17 cellular contexts compared by ENCODE assay signal in the genomic region with DNA sequence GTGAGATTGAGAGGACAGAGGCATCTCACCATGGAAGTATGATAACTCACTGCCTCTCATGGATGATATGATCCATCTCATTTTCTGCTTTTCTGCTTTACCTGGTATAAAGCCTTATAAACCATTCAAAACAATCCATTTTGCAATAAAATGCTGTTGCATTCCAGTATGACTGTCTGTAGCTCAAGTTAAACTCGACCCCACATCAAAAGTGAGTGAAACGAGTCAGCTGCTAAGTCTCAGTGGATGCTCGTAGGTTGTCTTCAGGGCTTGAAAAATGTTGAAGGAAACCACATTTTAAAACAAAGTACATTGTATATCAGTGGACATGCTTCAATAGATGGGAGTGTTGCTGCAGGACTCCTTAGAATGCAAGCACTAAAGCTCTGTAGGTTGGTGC.
"Had no signal": no experiment of that assay in that cellular context is flagged by ENCODE, and none has a peak within 500 bp of the region (broad histone marks: within the 10 kb centered on the region; RNA-seq: fewer than 3 reads in every experiment).

No MANE protein-coding gene starts in this region.

- H3K4me1 ChIP-seq: colonic mucosa, right atrium auricular region, testis, upper lobe of right lung had no signal

- H3K27ac Mint-ChIP-seq: activated CD4-positive, alpha-beta T cell treated with anti-CD3 and anti-CD28 coated beads for 36 hours; activated CD8-positive, alpha-beta T cell treated with anti-CD3 and anti-CD28 coated beads for 36 hours; activated T-cell treated with anti-CD3 and anti-CD28 coated beads, Interleukin-2, amount 50 U/mL, for 72 hours; naive B cell had no signal

- H3K27ac ChIP-seq: cardiac muscle cell, colonic mucosa, right atrium auricular region, testis, upper lobe of right lung had no signal

- H3K4me3 ChIP-seq: cardiac muscle cell, colonic mucosa, right atrium auricular region, testis, upper lobe of right lung had no signal

- H3K36me3 ChIP-seq: cardiac muscle cell, colonic mucosa, right atrium auricular region, upper lobe of right lung had no signal

- H3K9me3 ChIP-seq: colonic mucosa, right atrium auricular region, testis, upper lobe of right lung had no signal

- DNase-seq: activated CD4-positive, alpha-beta T cell treated with anti-CD3 and anti-CD28 coated beads for 36 hours; activated CD8-positive, alpha-beta memory T cell treated with anti-CD3 and anti-CD28 coated beads, Interleukin-2, amount 50 U/mL, for 4 hours; activated CD8-positive, alpha-beta T cell treated with anti-CD3 and anti-CD28 coated beads for 36 hours; activated gamma-delta T cell treated with Interleukin-2 at 50 U/mL for 16 hours; activated T-cell treated with anti-CD3 and anti-CD28 coated beads, Interleukin-2, amount 50 U/mL, for 72 hours; colonic mucosa; hypothalamus; midbrain; naive B cell; stimulated activated CD4-positive, alpha-beta T cell treated with anti-CD3 and anti-CD28 coated beads, Interleukin-12 subunit alpha, Interleukin-12 subunit beta, amount 100 ng/mL, for 4 hours; stimulated activated CD4-positive, alpha-beta T cell treated with anti-CD3 and anti-CD28 coated beads, Interleukin-4, amount 100 ng/mL, for 1 hour; stimulated activated CD8-positive, alpha-beta memory T cell treated with anti-CD3 and anti-CD28 coated beads, Interleukin-4, amount 100 ng/mL, for 48 hours; stimulated activated naive CD8-positive, alpha-beta T cell treated with anti-CD3 and anti-CD28 coated beads, Interleukin-15, Interleukin-2, amounts not matched to agents 100 U/mL and 50 U/mL, for 24 hours; testis; upper lobe of right lung had no signal

- H3K27me3 ChIP-seq: cardiac muscle cell, colonic mucosa, right atrium auricular region, testis, upper lobe of right lung had no signal

- H3K27me3 Mint-ChIP-seq: activated CD4-positive, alpha-beta T cell treated with anti-CD3 and anti-CD28 coated beads for 36 hours; activated CD8-positive, alpha-beta T cell treated with anti-CD3 and anti-CD28 coated beads for 36 hours; naive B cell had no signal

- H3K4me3 Mint-ChIP-seq: activated CD4-positive, alpha-beta T cell treated with anti-CD3 and anti-CD28 coated beads for 36 hours; activated CD8-positive, alpha-beta T cell treated with anti-CD3 and anti-CD28 coated beads for 36 hours; activated T-cell treated with anti-CD3 and anti-CD28 coated beads, Interleukin-2, amount 50 U/mL, for 72 hours; naive B cell had no signal

- H3K36me3 Mint-ChIP-seq: naive B cell had no signal

- H3K4me1 Mint-ChIP-seq: activated CD4-positive, alpha-beta T cell treated with anti-CD3 and anti-CD28 coated beads for 36 hours; naive B cell had no signal
